In genomic region chr11:236774-237767, GRCh38 we compare ENCODE assay signal across 1 cellular context.
TF ChIP-seq lines count a peak whose summit lies in the region.

TSS of gene PSMD13 (plus strand) at chr11:236976. CDS start at chr11:237050, 74 bp downstream.

TF ChIP-seq in HepG2, 621 proteins besides CTCF, POLR2A, EP300 and RAD21 (continued from another document and continues in another):
- TF ChIP-seq, protein P1, sequence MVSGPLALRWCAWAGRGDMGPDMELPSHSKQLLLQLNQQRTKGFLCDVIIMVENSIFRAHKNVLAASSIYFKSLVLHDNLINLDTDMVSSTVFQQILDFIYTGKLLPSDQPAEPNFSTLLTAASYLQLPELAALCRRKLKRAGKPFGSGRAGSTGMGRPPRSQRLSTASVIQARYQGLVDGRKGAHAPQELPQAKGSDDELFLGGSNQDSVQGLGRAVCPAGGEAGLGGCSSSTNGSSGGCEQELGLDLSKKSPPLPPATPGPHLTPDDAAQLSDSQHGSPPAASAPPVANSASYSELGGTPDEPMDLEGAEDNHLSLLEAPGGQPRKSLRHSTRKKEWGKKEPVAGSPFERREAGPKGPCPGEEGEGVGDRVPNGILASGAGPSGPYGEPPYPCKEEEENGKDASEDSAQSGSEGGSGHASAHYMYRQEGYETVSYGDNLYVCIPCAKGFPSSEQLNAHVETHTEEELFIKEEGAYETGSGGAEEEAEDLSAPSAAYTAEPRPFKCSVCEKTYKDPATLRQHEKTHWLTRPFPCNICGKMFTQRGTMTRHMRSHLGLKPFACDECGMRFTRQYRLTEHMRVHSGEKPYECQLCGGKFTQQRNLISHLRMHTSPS (CRISPR knock-in tag; IDR thresholded peaks at IDR 0.05; ENCODE audit: low read depth), result no peak
- TF ChIP-seq ZNF460 (CRISPR knock-in tag; IDR thresholded peaks at IDR 0.05; ENCODE audit: borderline replicate concordance), result no peak
- TF ChIP-seq MTF1 (CRISPR knock-in tag; IDR thresholded peaks at IDR 0.05), result 0 out of 2 replicates have a peak, but pooled peaks have one; percentile 28
- TF ChIP-seq MIXL1 (CRISPR knock-in tag; IDR thresholded peaks at IDR 0.05), result 0 out of 2 replicates have a peak, but pooled peaks have one; percentile 32
- peak; percentile 59 for TF ChIP-seq ZNF547 (CRISPR knock-in tag; IDR thresholded peaks at IDR 0.05)
- TF ChIP-seq HES4 (CRISPR knock-in tag; IDR thresholded peaks at IDR 0.05; ENCODE audit: borderline replicate concordance), result no peak
- TF ChIP-seq, protein P2, sequence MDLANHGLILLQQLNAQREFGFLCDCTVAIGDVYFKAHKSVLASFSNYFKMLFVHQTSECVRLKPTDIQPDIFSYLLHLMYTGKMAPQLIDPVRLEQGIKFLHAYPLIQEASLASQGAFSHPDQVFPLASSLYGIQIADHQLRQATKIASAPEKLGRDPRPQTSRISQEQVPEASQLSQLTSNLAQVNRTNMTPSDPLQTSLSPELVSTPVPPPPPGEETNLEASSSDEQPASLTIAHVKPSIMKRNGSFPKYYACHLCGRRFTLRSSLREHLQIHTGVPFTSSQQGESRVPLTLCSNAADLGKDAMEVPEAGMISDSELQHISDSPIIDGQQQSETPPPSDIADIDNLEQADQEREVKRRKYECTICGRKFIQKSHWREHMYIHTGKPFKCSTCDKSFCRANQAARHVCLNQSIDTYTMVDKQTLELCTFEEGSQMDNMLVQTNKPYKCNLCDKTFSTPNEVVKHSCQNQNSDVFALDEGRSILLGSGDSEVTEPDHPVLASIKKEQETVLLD (CRISPR knock-in tag; IDR thresholded peaks at IDR 0.05; ENCODE audit: low read depth), result peak; percentile 48; the same call in 1 of the 2 replicates
- TF ChIP-seq, protein P3, sequence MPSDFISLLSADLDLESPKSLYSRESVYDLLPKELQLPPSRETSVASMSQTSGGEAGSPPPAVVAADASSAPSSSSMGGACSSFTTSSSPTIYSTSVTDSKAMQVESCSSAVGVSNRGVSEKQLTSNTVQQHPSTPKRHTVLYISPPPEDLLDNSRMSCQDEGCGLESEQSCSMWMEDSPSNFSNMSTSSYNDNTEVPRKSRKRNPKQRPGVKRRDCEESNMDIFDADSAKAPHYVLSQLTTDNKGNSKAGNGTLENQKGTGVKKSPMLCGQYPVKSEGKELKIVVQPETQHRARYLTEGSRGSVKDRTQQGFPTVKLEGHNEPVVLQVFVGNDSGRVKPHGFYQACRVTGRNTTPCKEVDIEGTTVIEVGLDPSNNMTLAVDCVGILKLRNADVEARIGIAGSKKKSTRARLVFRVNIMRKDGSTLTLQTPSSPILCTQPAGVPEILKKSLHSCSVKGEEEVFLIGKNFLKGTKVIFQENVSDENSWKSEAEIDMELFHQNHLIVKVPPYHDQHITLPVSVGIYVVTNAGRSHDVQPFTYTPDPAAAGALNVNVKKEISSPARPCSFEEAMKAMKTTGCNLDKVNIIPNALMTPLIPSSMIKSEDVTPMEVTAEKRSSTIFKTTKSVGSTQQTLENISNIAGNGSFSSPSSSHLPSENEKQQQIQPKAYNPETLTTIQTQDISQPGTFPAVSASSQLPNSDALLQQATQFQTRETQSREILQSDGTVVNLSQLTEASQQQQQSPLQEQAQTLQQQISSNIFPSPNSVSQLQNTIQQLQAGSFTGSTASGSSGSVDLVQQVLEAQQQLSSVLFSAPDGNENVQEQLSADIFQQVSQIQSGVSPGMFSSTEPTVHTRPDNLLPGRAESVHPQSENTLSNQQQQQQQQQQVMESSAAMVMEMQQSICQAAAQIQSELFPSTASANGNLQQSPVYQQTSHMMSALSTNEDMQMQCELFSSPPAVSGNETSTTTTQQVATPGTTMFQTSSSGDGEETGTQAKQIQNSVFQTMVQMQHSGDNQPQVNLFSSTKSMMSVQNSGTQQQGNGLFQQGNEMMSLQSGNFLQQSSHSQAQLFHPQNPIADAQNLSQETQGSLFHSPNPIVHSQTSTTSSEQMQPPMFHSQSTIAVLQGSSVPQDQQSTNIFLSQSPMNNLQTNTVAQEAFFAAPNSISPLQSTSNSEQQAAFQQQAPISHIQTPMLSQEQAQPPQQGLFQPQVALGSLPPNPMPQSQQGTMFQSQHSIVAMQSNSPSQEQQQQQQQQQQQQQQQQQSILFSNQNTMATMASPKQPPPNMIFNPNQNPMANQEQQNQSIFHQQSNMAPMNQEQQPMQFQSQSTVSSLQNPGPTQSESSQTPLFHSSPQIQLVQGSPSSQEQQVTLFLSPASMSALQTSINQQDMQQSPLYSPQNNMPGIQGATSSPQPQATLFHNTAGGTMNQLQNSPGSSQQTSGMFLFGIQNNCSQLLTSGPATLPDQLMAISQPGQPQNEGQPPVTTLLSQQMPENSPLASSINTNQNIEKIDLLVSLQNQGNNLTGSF (CRISPR knock-in tag; IDR thresholded peaks at IDR 0.05), result peak; percentile 44; the same call in 1 of the 2 replicates
- no peak for TF ChIP-seq JUNB (CRISPR knock-in tag; IDR thresholded peaks at IDR 0.05; ENCODE audit: borderline replicate concordance)
- TF ChIP-seq KLF6 (CRISPR knock-in tag; IDR thresholded peaks at IDR 0.05), result 0 out of 2 replicates have a peak, but pooled peaks have one; percentile 40
- peak; percentile 38; the same call in 1 of the 2 replicates for TF ChIP-seq PAXIP1 (CRISPR knock-in tag; conservative IDR thresholded peaks at IDR 0.05)
- TF ChIP-seq ZNF7 (CRISPR knock-in tag; IDR thresholded peaks at IDR 0.05), result no peak
- peak; percentile 34; the same call in 1 of the 2 replicates for TF ChIP-seq ZNF792 (CRISPR knock-in tag; IDR thresholded peaks at IDR 0.05)
- no peak for TF ChIP-seq ADNP (CRISPR knock-in tag; IDR thresholded peaks at IDR 0.05)
- TF ChIP-seq CREB1 (IDR thresholded peaks at IDR 0.05), result no peak
- TF ChIP-seq CREB1 (CRISPR knock-in tag; IDR thresholded peaks at IDR 0.05), result peak; percentile 58; the same call in 1 of the 2 replicates
- TF ChIP-seq RORA (CRISPR knock-in tag; IDR thresholded peaks at IDR 0.05), result no peak
- TF ChIP-seq, protein P4, sequence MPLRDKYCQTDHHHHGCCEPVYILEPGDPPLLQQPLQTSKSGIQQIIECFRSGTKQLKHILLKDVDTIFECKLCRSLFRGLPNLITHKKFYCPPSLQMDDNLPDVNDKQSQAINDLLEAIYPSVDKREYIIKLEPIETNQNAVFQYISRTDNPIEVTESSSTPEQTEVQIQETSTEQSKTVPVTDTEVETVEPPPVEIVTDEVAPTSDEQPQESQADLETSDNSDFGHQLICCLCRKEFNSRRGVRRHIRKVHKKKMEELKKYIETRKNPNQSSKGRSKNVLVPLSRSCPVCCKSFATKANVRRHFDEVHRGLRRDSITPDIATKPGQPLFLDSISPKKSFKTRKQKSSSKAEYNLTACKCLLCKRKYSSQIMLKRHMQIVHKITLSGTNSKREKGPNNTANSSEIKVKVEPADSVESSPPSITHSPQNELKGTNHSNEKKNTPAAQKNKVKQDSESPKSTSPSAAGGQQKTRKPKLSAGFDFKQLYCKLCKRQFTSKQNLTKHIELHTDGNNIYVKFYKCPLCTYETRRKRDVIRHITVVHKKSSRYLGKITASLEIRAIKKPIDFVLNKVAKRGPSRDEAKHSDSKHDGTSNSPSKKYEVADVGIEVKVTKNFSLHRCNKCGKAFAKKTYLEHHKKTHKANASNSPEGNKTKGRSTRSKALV (CRISPR knock-in tag; IDR thresholded peaks at IDR 0.05), result no peak
- peak; percentile 8 for TF ChIP-seq TEAD3 (CRISPR knock-in tag; optimal IDR thresholded peaks at IDR 0.05; ENCODE audit: borderline replicate concordance)
- peak; percentile 56; the same call in 1 of the 2 replicates for TF ChIP-seq ELF4 (CRISPR knock-in tag; IDR thresholded peaks at IDR 0.05; ENCODE audit: borderline replicate concordance)
- 0 out of 2 replicates have a peak, but pooled peaks have one; percentile 7 for TF ChIP-seq CSRNP1 (CRISPR knock-in tag; IDR thresholded peaks at IDR 0.05)
- TF ChIP-seq NRL (CRISPR knock-in tag; IDR thresholded peaks at IDR 0.05; ENCODE audit: borderline replicate concordance), result peak; percentile 81; the same call in 1 of the 2 replicates
- 0 out of 2 replicates have a peak, but pooled peaks have one; percentile 10 for TF ChIP-seq ZNF331 (CRISPR knock-in tag; IDR thresholded peaks at IDR 0.05)
- TF ChIP-seq ZNF605 (CRISPR knock-in tag; IDR thresholded peaks at IDR 0.05), result no peak; the same call in 1 of the 2 replicates
- TF ChIP-seq, protein P5, sequence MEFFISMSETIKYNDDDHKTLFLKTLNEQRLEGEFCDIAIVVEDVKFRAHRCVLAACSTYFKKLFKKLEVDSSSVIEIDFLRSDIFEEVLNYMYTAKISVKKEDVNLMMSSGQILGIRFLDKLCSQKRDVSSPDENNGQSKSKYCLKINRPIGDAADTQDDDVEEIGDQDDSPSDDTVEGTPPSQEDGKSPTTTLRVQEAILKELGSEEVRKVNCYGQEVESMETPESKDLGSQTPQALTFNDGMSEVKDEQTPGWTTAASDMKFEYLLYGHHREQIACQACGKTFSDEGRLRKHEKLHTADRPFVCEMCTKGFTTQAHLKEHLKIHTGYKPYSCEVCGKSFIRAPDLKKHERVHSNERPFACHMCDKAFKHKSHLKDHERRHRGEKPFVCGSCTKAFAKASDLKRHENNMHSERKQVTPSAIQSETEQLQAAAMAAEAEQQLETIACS (CRISPR knock-in tag; IDR thresholded peaks at IDR 0.05), result no peak
- peak; percentile 8; the same call in 1 of the 2 replicates for TF ChIP-seq CREM (IDR thresholded peaks at IDR 0.05)
- no peak for TF ChIP-seq CREM (CRISPR knock-in tag; IDR thresholded peaks at IDR 0.05)
- no peak for TF ChIP-seq TEAD2 (CRISPR knock-in tag; IDR thresholded peaks at IDR 0.05)
- TF ChIP-seq, protein P6, sequence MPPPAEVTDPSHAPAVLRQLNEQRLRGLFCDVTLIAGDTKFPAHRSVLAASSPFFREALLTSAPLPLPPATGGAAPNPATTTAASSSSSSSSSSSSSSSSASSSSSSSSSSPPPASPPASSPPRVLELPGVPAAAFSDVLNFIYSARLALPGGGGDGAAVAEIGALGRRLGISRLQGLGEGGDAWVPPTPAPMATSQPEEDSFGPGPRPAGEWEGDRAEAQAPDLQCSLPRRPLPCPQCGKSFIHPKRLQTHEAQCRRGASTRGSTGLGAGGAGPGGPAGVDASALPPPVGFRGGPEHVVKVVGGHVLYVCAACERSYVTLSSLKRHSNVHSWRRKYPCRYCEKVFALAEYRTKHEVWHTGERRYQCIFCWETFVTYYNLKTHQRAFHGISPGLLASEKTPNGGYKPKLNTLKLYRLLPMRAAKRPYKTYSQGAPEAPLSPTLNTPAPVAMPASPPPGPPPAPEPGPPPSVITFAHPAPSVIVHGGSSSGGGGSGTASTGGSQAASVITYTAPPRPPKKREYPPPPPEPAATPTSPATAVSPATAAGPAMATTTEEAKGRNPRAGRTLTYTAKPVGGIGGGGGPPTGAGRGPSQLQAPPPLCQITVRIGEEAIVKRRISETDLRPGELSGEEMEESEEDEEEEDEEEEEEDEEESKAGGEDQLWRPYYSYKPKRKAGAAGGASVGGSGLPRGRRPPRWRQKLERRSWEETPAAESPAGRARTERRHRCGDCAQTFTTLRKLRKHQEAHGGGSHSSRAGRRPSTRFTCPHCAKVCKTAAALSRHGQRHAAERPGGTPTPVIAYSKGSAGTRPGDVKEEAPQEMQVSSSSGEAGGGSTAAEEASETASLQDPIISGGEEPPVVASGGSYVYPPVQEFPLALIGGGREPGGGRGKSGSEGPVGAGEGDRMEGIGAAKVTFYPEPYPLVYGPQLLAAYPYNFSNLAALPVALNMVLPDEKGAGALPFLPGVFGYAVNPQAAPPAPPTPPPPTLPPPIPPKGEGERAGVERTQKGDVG (CRISPR knock-in tag; IDR thresholded peaks at IDR 0.05; ENCODE audit: borderline replicate concordance), result no peak
- TF ChIP-seq ZNF629 (CRISPR knock-in tag; conservative IDR thresholded peaks at IDR 0.05), result no peak
- peak; percentile 87 for TF ChIP-seq ASH2L (IDR thresholded peaks at IDR 0.05; ENCODE audit: insufficient read length, low read depth, low read length)
- TF ChIP-seq ZNF180 (CRISPR knock-in tag; IDR thresholded peaks at IDR 0.05; ENCODE audit: borderline replicate concordance, low read depth), result no peak
- TF ChIP-seq HDAC2 (CRISPR knock-in tag; IDR thresholded peaks at IDR 0.05), result peak; percentile 46
- TF ChIP-seq EZH2 (conservative IDR thresholded peaks at IDR 0.05; ENCODE audit: low read depth, low read length), result no peak
- peak; percentile 45; the same call in 1 of the 2 replicates for TF ChIP-seq MED13 (CRISPR knock-in tag; IDR thresholded peaks at IDR 0.05)
- TF ChIP-seq, protein P7, sequence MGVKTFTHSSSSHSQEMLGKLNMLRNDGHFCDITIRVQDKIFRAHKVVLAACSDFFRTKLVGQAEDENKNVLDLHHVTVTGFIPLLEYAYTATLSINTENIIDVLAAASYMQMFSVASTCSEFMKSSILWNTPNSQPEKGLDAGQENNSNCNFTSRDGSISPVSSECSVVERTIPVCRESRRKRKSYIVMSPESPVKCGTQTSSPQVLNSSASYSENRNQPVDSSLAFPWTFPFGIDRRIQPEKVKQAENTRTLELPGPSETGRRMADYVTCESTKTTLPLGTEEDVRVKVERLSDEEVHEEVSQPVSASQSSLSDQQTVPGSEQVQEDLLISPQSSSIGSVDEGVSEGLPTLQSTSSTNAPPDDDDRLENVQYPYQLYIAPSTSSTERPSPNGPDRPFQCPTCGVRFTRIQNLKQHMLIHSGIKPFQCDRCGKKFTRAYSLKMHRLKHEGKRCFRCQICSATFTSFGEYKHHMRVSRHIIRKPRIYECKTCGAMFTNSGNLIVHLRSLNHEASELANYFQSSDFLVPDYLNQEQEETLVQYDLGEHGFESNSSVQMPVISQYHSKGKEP (CRISPR knock-in tag; IDR thresholded peaks at IDR 0.05), result no peak
- no peak for TF ChIP-seq SATB2 (CRISPR knock-in tag; IDR thresholded peaks at IDR 0.05)
